In the genomic region with DNA sequence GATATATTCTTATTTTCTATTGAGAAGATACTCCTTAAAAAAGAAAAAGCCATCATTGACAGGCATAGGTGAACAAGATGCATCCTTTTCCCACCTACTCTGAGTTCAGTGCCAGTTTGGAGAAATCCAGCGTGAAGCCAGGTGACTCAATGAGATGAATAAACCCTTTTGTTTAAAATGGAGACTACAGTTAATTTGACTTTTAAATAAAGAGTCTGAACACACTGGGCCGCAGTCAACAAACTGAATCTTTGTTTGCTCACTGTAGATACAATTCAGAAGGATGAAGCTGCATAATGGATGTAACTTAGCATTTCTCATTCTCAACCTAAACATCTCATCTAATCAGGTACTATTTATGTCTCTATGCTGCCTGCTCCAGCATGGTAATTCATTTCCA, we compare ENCODE assay signal across 20 cellular contexts.
"Had no signal": no experiment of that assay in that cellular context is flagged by ENCODE, and none has a peak within 500 bp of the region (broad histone marks: within the 10 kb centered on the region; RNA-seq: fewer than 3 reads in every experiment).

No MANE protein-coding gene starts in this region.

- H3K27me3 ChIP-seq: spleen, thyroid gland, upper lobe of right lung had no signal

- H3K36me3 ChIP-seq: lower lobe of right lung, prostate gland, spleen, thyroid gland, upper lobe of right lung had no signal

- H3K27ac ChIP-seq: lower lobe of right lung, prostate gland, spleen, thyroid gland, upper lobe of right lung had no signal

- ATAC-seq: activated CD8-positive, alpha-beta T cell treated with anti-CD3 and anti-CD28 coated beads, Interleukin-2, amount 10 ng/mL, durations not matched to agents 7 days and 5 days; activated naive CD4-positive, alpha-beta T cell treated with anti-CD3 and anti-CD28 coated beads, Interleukin-2, amount 50 U/mL, for 72 hours; activated T-helper 17 cell treated with anti-CD3 and anti-CD28 coated beads, Interleukin-2, amount 50 U/mL, for 72 hours; lower lobe of right lung; naive thymus-derived CD8-positive, alpha-beta T cell; upper lobe of right lung had no signal

- H3K4me3 ChIP-seq: lower lobe of right lung, prostate gland, spleen, thyroid gland, upper lobe of right lung had no signal

- H3K9me3 ChIP-seq: lower lobe of right lung, prostate gland, spleen, thyroid gland, upper lobe of right lung had no signal

- H3K4me1 ChIP-seq: lower lobe of right lung, prostate gland, thyroid gland, upper lobe of right lung had no signal

- DNase-seq: activated CD4-positive, alpha-beta T cell treated with anti-CD3 and anti-CD28 coated beads for 1 hour; activated CD4-positive, alpha-beta T cell treated with anti-CD3 and anti-CD28 coated beads, Interleukin-2, amount 50 U/mL, for 1 hour; activated CD8-positive, alpha-beta T cell treated with anti-CD3 and anti-CD28 coated beads, Interleukin-2, amount 10 ng/mL, durations not matched to agents 7 days and 5 days; aorta; central memory CD4-positive, alpha-beta T cell; dermis blood vessel endothelial cell; effector CD8-positive, alpha-beta T cell; erythroblast; foreskin fibroblast; kidney; lower lobe of right lung; naive thymus-derived CD8-positive, alpha-beta T cell; spleen; stimulated activated CD4-positive, alpha-beta T cell treated with anti-CD3 and anti-CD28 coated beads, Interleukin-4, amount 100 ng/mL, for 1 hour; stimulated activated naive CD4-positive, alpha-beta T cell treated with Interleukin-2 at 50 U/mL for 16 hours; thyroid gland; upper lobe of right lung had no signal
